ENCODE assay signal across 13 cellular contexts in genomic region chr12:51973560-51973959, GRCh38. TPM values are rescaled to one million over a fixed set of nuclear protein-coding genes. Genes with fewer than 3 reads are reported as not detected.
DNase-seq lines count a peak whose midpoint lies in the region; ATAC-seq lines count a peak whose summit lies in the region.
"Had no signal": no experiment of that assay in that cellular context is flagged by ENCODE, and none has a peak within 500 bp of the region (broad histone marks: within the 10 kb centered on the region; RNA-seq: fewer than 3 reads in every experiment).

No MANE protein-coding gene starts in this region.

- H3K27ac Mint-ChIP-seq in CD8-positive, alpha-beta memory T cell = peak overlapping the region in 4 of 8 donors; percentile 14 to 89 (median 27)
- no peak overlapping the region for H3K27ac Mint-ChIP-seq in activated T-helper 1 cell treated with anti-CD3 and anti-CD28 coated beads, Interleukin-12 subunit alpha, Interleukin-12 subunit beta, Interleukin-2, Interleukin-4 antibody, amounts not matched to agents 30 ng/mL and 10 ng/mL and 1 ng/mL, durations not matched to agents 14 hours and 24 hours and 36 hours
- H3K27ac Mint-ChIP-seq in immature natural killer cell = peak overlapping the region in 5 of 6 donors; percentile 2 to 83 (median 39)

- H3K4me1 ChIP-seq in CD8-positive, alpha-beta memory T cell (ENCODE audit: insufficient read depth, low read length) = peaks cover 62% of the 10 kb centered on the region

- H3K4me3 ChIP-seq in CD8-positive, alpha-beta memory T cell (ENCODE audit: low read length) = no peak overlapping the region
- H3K4me3 ChIP-seq in skin epidermis = no peak overlapping the region
- H3K4me3 ChIP-seq: dorsolateral prefrontal cortex, lung, Peyer's patch had no signal

- POLR2A ChIA-PET in CD8-positive, alpha-beta memory T cell (lab: Charles Lee) = interaction anchor here (0.6 kb wide), 1 partner anchor 20 kb away, joined by 3 read pairs; no protein-coding TSS in a partner anchor

- no peaks in the 10 kb centered on the region for H3K9me3 Mint-ChIP-seq in CD8-positive, alpha-beta memory T cell
- H3K9me3 Mint-ChIP-seq in activated T-helper 1 cell treated with anti-CD3 and anti-CD28 coated beads, Interleukin-12 subunit alpha, Interleukin-12 subunit beta, Interleukin-2, Interleukin-4 antibody, amounts not matched to agents 30 ng/mL and 10 ng/mL and 1 ng/mL, durations not matched to agents 14 hours and 24 hours and 36 hours = no peaks in the 10 kb centered on the region
- no peaks in the 10 kb centered on the region for H3K9me3 Mint-ChIP-seq in immature natural killer cell

- no peak for ATAC-seq in HG02759 (IDR thresholded peaks at IDR 0.05; ENCODE audit: unreplicated experiment)

- H3K27me3 Mint-ChIP-seq in CD8-positive, alpha-beta memory T cell = peaks cover 0 to 1% of the 10 kb centered on the region in 2 donors
- peaks cover 24% of the 10 kb centered on the region for H3K27me3 Mint-ChIP-seq in activated T-helper 1 cell treated with anti-CD3 and anti-CD28 coated beads, Interleukin-12 subunit alpha, Interleukin-12 subunit beta, Interleukin-2, Interleukin-4 antibody, amounts not matched to agents 30 ng/mL and 10 ng/mL and 1 ng/mL, durations not matched to agents 14 hours and 24 hours and 36 hours (ENCODE audit: insufficient read depth)
- H3K27me3 Mint-ChIP-seq in immature natural killer cell (ENCODE audit: low read depth in 3 of 3) = peaks cover 0 to 4% (median 3%) of the 10 kb centered on the region in 3 donors

- intact Hi-C loops in activated T-helper 1 cell treated with anti-CD3 and anti-CD28 coated beads, Interleukin-12 subunit alpha, Interleukin-12 subunit beta, Interleukin-2, Interleukin-4 antibody, amounts not matched to agents 30 ng/mL and 10 ng/mL and 1 ng/mL, durations not matched to agents 14 hours and 24 hours and 36 hours (cut with micrococcal nuclease) = loop anchor here (2.0 to 10.0 kb wide), 4 partner anchors 153 to 579 kb away; partner anchors contain the start of genes GALNT6 and SCN8A

- peak overlapping the region in 5 of 7 donors; percentile 12 to 82 (median 67) for H3K4me3 Mint-ChIP-seq in CD8-positive, alpha-beta memory T cell
- H3K4me3 Mint-ChIP-seq in activated T-helper 1 cell treated with anti-CD3 and anti-CD28 coated beads, Interleukin-12 subunit alpha, Interleukin-12 subunit beta, Interleukin-2, Interleukin-4 antibody, amounts not matched to agents 30 ng/mL and 10 ng/mL and 1 ng/mL, durations not matched to agents 14 hours and 24 hours and 36 hours = peak overlapping the region; percentile 13
- H3K4me3 Mint-ChIP-seq in immature natural killer cell = peak overlapping the region; percentile 47 to 81 (median 74)

- H3K4me1 Mint-ChIP-seq in CD8-positive, alpha-beta memory T cell = peaks cover 65 to 76% (median 70%) of the 10 kb centered on the region in 3 donors
- peaks cover 73% of the 10 kb centered on the region for H3K4me1 Mint-ChIP-seq in activated T-helper 1 cell treated with anti-CD3 and anti-CD28 coated beads, Interleukin-12 subunit alpha, Interleukin-12 subunit beta, Interleukin-2, Interleukin-4 antibody, amounts not matched to agents 30 ng/mL and 10 ng/mL and 1 ng/mL, durations not matched to agents 14 hours and 24 hours and 36 hours (ENCODE audit: low read depth)
- peaks cover 68 to 77% of the 10 kb centered on the region in 2 donors for H3K4me1 Mint-ChIP-seq in immature natural killer cell

- no peak for DNase-seq in CD8-positive, alpha-beta memory T cell
- no peak for DNase-seq in activated T-helper 1 cell treated with anti-CD3 and anti-CD28 coated beads, Interleukin-12 subunit alpha, Interleukin-12 subunit beta, Interleukin-2, Interleukin-4 antibody, amounts not matched to agents 30 ng/mL and 10 ng/mL and 1 ng/mL, durations not matched to agents 14 hours and 24 hours and 36 hours (ENCODE audit: low spot score)
- DNase-seq in immature natural killer cell (no peak), AG08395 (ENCODE audit: low spot score) (no peak), NCI-H446 treated with DMSO at 0.1 percent for 48 hours (lab: John Stamatoyannopoulos, UW) (no peak), foreskin melanocyte (no peak)
- DNase-seq: NCI-H1092 treated with DMSO at 0.1 percent for 48 hours had no signal

- CTCF ChIA-PET in CD8-positive, alpha-beta memory T cell (lab: Charles Lee) = no interaction called here

- H3K9me3 ChIP-seq in CD8-positive, alpha-beta memory T cell (ENCODE audit: low read length) = no peaks in the 10 kb centered on the region
- H3K9me3 ChIP-seq: Peyer's patch had no signal

- no peak overlapping the region for H3K27ac ChIP-seq in CD8-positive, alpha-beta memory T cell (ENCODE audit: low read depth, low read length)
- peak overlapping the region in 14 of 21 experiments; percentile 2 to 76 (median 49) for H3K27ac ChIP-seq in skin epidermis

- peaks cover 7 to 27% (median 16%) of the 10 kb centered on the region in 3 donors for H3K36me3 Mint-ChIP-seq in CD8-positive, alpha-beta memory T cell
- H3K36me3 Mint-ChIP-seq in activated T-helper 1 cell treated with anti-CD3 and anti-CD28 coated beads, Interleukin-12 subunit alpha, Interleukin-12 subunit beta, Interleukin-2, Interleukin-4 antibody, amounts not matched to agents 30 ng/mL and 10 ng/mL and 1 ng/mL, durations not matched to agents 14 hours and 24 hours and 36 hours (ENCODE audit: low read depth) = peaks cover 11% of the 10 kb centered on the region
- peaks cover 9 to 24% (median 13%) of the 10 kb centered on the region in 3 donors for H3K36me3 Mint-ChIP-seq in immature natural killer cell

- H3K27me3 ChIP-seq in CD8-positive, alpha-beta memory T cell (ENCODE audit: insufficient read depth, low read length, poor library complexity, severe bottlenecking) = no peaks in the 10 kb centered on the region
- H3K27me3 ChIP-seq: dorsolateral prefrontal cortex, Peyer's patch had no signal

- no peaks in the 10 kb centered on the region for H3K36me3 ChIP-seq in CD8-positive, alpha-beta memory T cell (ENCODE audit: insufficient read depth, low read length)

RNA-seq across cellular contexts. Expression of gene ACVR1B, which starts 22.1 kb away (rescaled TPM):
- 1 to 10 TPM; 7.8 to 8.7 TPM for total RNA-seq in CD8-positive, alpha-beta memory T cell
- polyA plus RNA-seq in CD8-positive, alpha-beta memory T cell = 1.3 TPM
- 11.4 and 12.0 TPM in 2 replicates for total RNA-seq in activated T-helper 1 cell treated with anti-CD3 and anti-CD28 coated beads, Interleukin-12 subunit alpha, Interleukin-12 subunit beta, Interleukin-2, Interleukin-4 antibody, amounts not matched to agents 30 ng/mL and 10 ng/mL and 1 ng/mL, durations not matched to agents 14 hours and 24 hours and 36 hours
- polyA plus RNA-seq in immature natural killer cell = 1 to 10 TPM in 1 of 3 donors, under 1 TPM in 1, not detected in 1; 0.52 to 1.4 TPM

RNA-seq across cellular contexts. Expression of gene TAMALIN, which starts 33.2 kb away (rescaled TPM):
- 1 to 10 TPM; 7.3 to 8.4 TPM for total RNA-seq in CD8-positive, alpha-beta memory T cell
- polyA plus RNA-seq in CD8-positive, alpha-beta memory T cell = 1.4 TPM
- total RNA-seq in activated T-helper 1 cell treated with anti-CD3 and anti-CD28 coated beads, Interleukin-12 subunit alpha, Interleukin-12 subunit beta, Interleukin-2, Interleukin-4 antibody, amounts not matched to agents 30 ng/mL and 10 ng/mL and 1 ng/mL, durations not matched to agents 14 hours and 24 hours and 36 hours = 8.9 and 12.8 TPM in 2 replicates
- polyA plus RNA-seq in immature natural killer cell = 1 to 10 TPM; 1.1 to 3.1 (median 1.2) TPM
- total RNA-seq: NCI-H460 had no signal

Comparison
In these comparisons a context has a peak if more than half of its experiments do, and no peak if none do; other contexts are left out.
1. H3K4me3 Mint-ChIP-seq: peak in every context shown above with its lines; median percentile 74 in immature natural killer cell; 67 in CD8-positive, alpha-beta memory T cell; 13 in activated T-helper 1 cell treated with anti-CD3 and anti-CD28 coated beads, Interleukin-12 subunit alpha, Interleukin-12 subunit beta, Interleukin-2, Interleukin-4 antibody, amounts not matched to agents 30 ng/mL and 10 ng/mL and 1 ng/mL, durations not matched to agents 14 hours and 24 hours and 36 hours.